In genomic region chr7:79564123-79564522, GRCh38 we compare ENCODE assay signal across 29 cellular contexts.
"Had no signal": no experiment of that assay in that cellular context is flagged by ENCODE, and none has a peak within 500 bp of the region (broad histone marks: within the 10 kb centered on the region; RNA-seq: fewer than 3 reads in every experiment).

No MANE protein-coding gene starts in this region.

- H3K4me3 Mint-ChIP-seq: naive thymus-derived CD8-positive, alpha-beta T cell; natural killer cell treated with Interleukin-12 subunit alpha and Interleukin-12 subunit beta and Interleukin-15 and Interleukin-18, amount 100 ng/mL, for 72 hours; nephron progenitor cell; neural crest cell; stimulated activated effector memory CD8-positive, alpha-beta T cell treated with anti-CD3 and anti-CD28 coated beads, Interleukin-12 subunit alpha, Interleukin-12 subunit beta, amount 100 ng/mL, for 72 hours; stimulated activated naive B cell treated with anti-CD40 and anti-IgM and Interleukin-4, amounts not matched to agents 10 μg/mL and 1 μg/mL and 100 μg/mL, for 72 hours; stimulated activated naive CD8-positive, alpha-beta T cell treated with anti-CD3 and anti-CD28 coated beads, Interleukin-15, amount 100 ng/mL, for 72 hours had no signal

- H3K9me3 ChIP-seq: ovary, psoas muscle, right lobe of liver, sigmoid colon, suprapubic skin, testis, tibial nerve, upper lobe of left lung, vagina had no signal

- H3K9me3 Mint-ChIP-seq: nephron progenitor cell; neural crest cell; stimulated activated naive CD8-positive, alpha-beta T cell treated with anti-CD3 and anti-CD28 coated beads, Interleukin-15, amount 100 ng/mL, for 72 hours had no signal

- H2AFZ ChIP-seq: parathyroid adenoma had no signal

- H3K36me3 Mint-ChIP-seq: naive thymus-derived CD8-positive, alpha-beta T cell; stimulated activated effector memory CD8-positive, alpha-beta T cell treated with anti-CD3 and anti-CD28 coated beads, Interleukin-12 subunit alpha, Interleukin-12 subunit beta, amount 100 ng/mL, for 72 hours; stimulated activated naive B cell treated with anti-CD40 and anti-IgM and Interleukin-4, amounts not matched to agents 10 μg/mL and 1 μg/mL and 100 μg/mL, for 72 hours had no signal

- H3K27ac ChIP-seq: ovary, parathyroid adenoma, psoas muscle, right lobe of liver, sigmoid colon, suprapubic skin, testis, tibial nerve, upper lobe of left lung, vagina had no signal

- H3K4me3 ChIP-seq: ovary, psoas muscle, right lobe of liver, sigmoid colon, suprapubic skin, testis, tibial nerve, upper lobe of left lung, vagina had no signal

- H3K27me3 ChIP-seq: right lobe of liver, sigmoid colon, suprapubic skin, testis, tibial nerve, upper lobe of left lung, vagina had no signal

- H3K36me3 ChIP-seq: ovary, right lobe of liver, sigmoid colon, suprapubic skin, tibial nerve, upper lobe of left lung, vagina had no signal

- FAIRE-seq: small intestine had no signal

- H3K9ac ChIP-seq: parathyroid adenoma had no signal

- H3K4me1 ChIP-seq: parathyroid adenoma, psoas muscle, right lobe of liver, sigmoid colon, suprapubic skin, testis, tibial nerve, upper lobe of left lung, vagina had no signal

- H3K27ac Mint-ChIP-seq: naive thymus-derived CD8-positive, alpha-beta T cell; natural killer cell treated with Interleukin-12 subunit alpha and Interleukin-12 subunit beta and Interleukin-15 and Interleukin-18, amount 100 ng/mL, for 72 hours; nephron progenitor cell; progenitor cell of endocrine pancreas; stimulated activated effector memory CD8-positive, alpha-beta T cell treated with anti-CD3 and anti-CD28 coated beads, Interleukin-12 subunit alpha, Interleukin-12 subunit beta, amount 100 ng/mL, for 72 hours; stimulated activated naive B cell treated with anti-CD40 and anti-IgM and Interleukin-4, amounts not matched to agents 10 μg/mL and 1 μg/mL and 100 μg/mL, for 72 hours; stimulated activated naive CD8-positive, alpha-beta T cell treated with anti-CD3 and anti-CD28 coated beads, Interleukin-15, amount 100 ng/mL, for 72 hours had no signal

- H3K27me3 Mint-ChIP-seq: natural killer cell treated with Interleukin-12 subunit alpha and Interleukin-12 subunit beta and Interleukin-15 and Interleukin-18, amount 100 ng/mL, for 72 hours; progenitor cell of endocrine pancreas; stimulated activated naive B cell treated with anti-CD40 and anti-IgM and Interleukin-4, amounts not matched to agents 10 μg/mL and 1 μg/mL and 100 μg/mL, for 72 hours; stimulated activated naive CD8-positive, alpha-beta T cell treated with anti-CD3 and anti-CD28 coated beads, Interleukin-15, amount 100 ng/mL, for 72 hours had no signal

- H3K4me1 Mint-ChIP-seq: naive thymus-derived CD8-positive, alpha-beta T cell; nephron progenitor cell; neural crest cell; stimulated activated effector memory CD8-positive, alpha-beta T cell treated with anti-CD3 and anti-CD28 coated beads, Interleukin-12 subunit alpha, Interleukin-12 subunit beta, amount 100 ng/mL, for 72 hours; stimulated activated naive B cell treated with anti-CD40 and anti-IgM and Interleukin-4, amounts not matched to agents 10 μg/mL and 1 μg/mL and 100 μg/mL, for 72 hours; stimulated activated naive CD8-positive, alpha-beta T cell treated with anti-CD3 and anti-CD28 coated beads, Interleukin-15, amount 100 ng/mL, for 72 hours had no signal

- DNase-seq: naive thymus-derived CD8-positive, alpha-beta T cell; nephron progenitor cell; occipital lobe; ovary; posterior cingulate gyrus; psoas muscle; right cardiac atrium; right lobe of liver; sigmoid colon; small intestine; stimulated activated CD4-positive, alpha-beta T cell treated with anti-CD3 and anti-CD28 coated beads, Interleukin-15, amount 100 ng/mL, for 24 hours; stimulated activated CD4-positive, alpha-beta T cell treated with anti-CD3 and anti-CD28 coated beads, Interleukin-2, amount 100 ng/mL, for 24 hours; stimulated activated CD4-positive, alpha-beta T cell treated with anti-CD3 and anti-CD28 coated beads, Interleukin-2, amount 100 ng/mL, for 48 hours; stimulated activated CD4-positive, alpha-beta T cell treated with anti-CD3 and anti-CD28 coated beads, Interleukin-4, amount 100 ng/mL, for 24 hours; stimulated activated naive B cell treated with anti-CD40 and anti-IgM and Interleukin-4, amounts not matched to agents 10 μg/mL and 1 μg/mL and 100 μg/mL, for 72 hours; stimulated activated naive CD8-positive, alpha-beta T cell treated with anti-CD3 and anti-CD28 coated beads, Interleukin-15, amount 100 ng/mL, for 72 hours; stimulated activated naive CD8-positive, alpha-beta T cell treated with anti-CD3 and anti-CD28 coated beads, Interleukin-15, Interleukin-2, amounts not matched to agents 100 U/mL and 50 U/mL, for 24 hours; substantia nigra; testis; trophoblast cell; upper lobe of left lung had no signal
